7 cellular contexts compared by ENCODE assay signal in the genomic region with DNA sequence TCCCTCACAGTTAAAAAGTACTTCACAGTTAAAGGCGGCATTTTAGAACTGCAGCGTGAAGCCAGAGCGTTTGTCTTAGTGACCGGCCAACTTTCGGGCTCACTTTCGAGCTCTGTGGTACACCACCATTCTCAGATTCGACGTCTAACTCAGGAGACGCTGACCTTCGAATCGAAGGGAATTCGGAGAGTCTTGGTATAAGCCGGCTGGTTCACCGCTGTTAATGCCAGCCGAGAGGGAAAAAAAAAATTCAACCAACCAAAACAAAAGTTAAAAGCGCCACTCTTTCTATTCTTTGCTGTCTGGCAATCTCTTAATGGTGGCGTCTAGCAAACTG. TPM values are rescaled to one million over a fixed set of nuclear protein-coding genes. Genes with fewer than 3 reads are reported as not detected.
DNase-seq lines count a peak whose midpoint lies in the region; ATAC-seq, FAIRE-seq and TF ChIP-seq lines count a peak whose summit lies in the region.

No MANE protein-coding gene starts in this region.

- no peaks in the 10 kb centered on the region for H3K36me3 Mint-ChIP-seq in natural killer cell treated with Interleukin-12 subunit alpha and Interleukin-12 subunit beta and Interleukin-15 and Interleukin-18, amount 100 ng/mL, for 72 hours

- H3K4me2 ChIP-seq in H1 (ENCODE audit: insufficient read depth in 1 of 2, low read depth in 2 of 2, low read length in 2 of 2) = peak overlapping the region; percentile 72 to 83

- FAIRE-seq in H1 (lab: Jason Lieb, UNC) = no peak

- H3K27ac ChIP-seq in H1 (ENCODE audit: low read depth, low read length) = no peak overlapping the region

- H4K8ac ChIP-seq in H1 (ENCODE audit: extremely low read depth, insufficient read depth, low read length) = no peak overlapping the region

- H4K91ac ChIP-seq in H1 (replicated peaks; ENCODE audit: insufficient read length, low read length) = no peak overlapping the region

- H3K27me3 ChIP-seq in H1 (replicated peaks in 1 of 4; ENCODE audit: control insufficient read depth in 3 of 4, extremely low read depth in 1 of 4, insufficient read depth in 3 of 4, low read length in 3 of 4) = peaks cover 0 to 6% (median 5%) of the 10 kb centered on the region in 4 experiments; a peak in 4 of 7 replicates

- no peak overlapping the region for H3K14ac ChIP-seq in H1 (ENCODE audit: insufficient read length)

- no peaks in the 10 kb centered on the region for H4K20me1 ChIP-seq in H1 (replicated peaks in 1 of 2; ENCODE audit: control insufficient read depth in 1 of 2, insufficient read depth in 2 of 2, low read length in 2 of 2)

- no peak overlapping the region for H3K23ac ChIP-seq in H1 (ENCODE audit: insufficient read length)

- POLR2A ChIA-PET in H1 (lab: Charles Lee; ENCODE audit: partially characterized antibody) = interaction anchor here (0.7 to 1.6 kb wide), 11 partner anchors 13 to 260 kb away, joined by 3 read pairs; no protein-coding TSS in a partner anchor

- H2AK5ac ChIP-seq in H1 (ENCODE audit: low read depth, low read length) = no peak overlapping the region

- CTCF ChIA-PET in H1 (lab: Charles Lee; ENCODE audit: partially characterized antibody) = interaction anchor here (1.5 kb wide), 1 partner anchor 241 kb away, joined by 4 read pairs; no protein-coding TSS in a partner anchor

- H4K5ac ChIP-seq in H1 (ENCODE audit: insufficient read length, low read depth, low read length) = no peak overlapping the region

- H3K4me3 Mint-ChIP-seq in natural killer cell treated with Interleukin-12 subunit alpha and Interleukin-12 subunit beta and Interleukin-15 and Interleukin-18, amount 100 ng/mL, for 72 hours = peak overlapping the region; percentile 94

- H3K9me3 Mint-ChIP-seq in natural killer cell treated with Interleukin-12 subunit alpha and Interleukin-12 subunit beta and Interleukin-15 and Interleukin-18, amount 100 ng/mL, for 72 hours = no peaks in the 10 kb centered on the region

- no peak overlapping the region for H2BK12ac ChIP-seq in H1 (ENCODE audit: low read depth, low read length)

- peak overlapping the region; percentile 59 to 86 for H3K27ac Mint-ChIP-seq in natural killer cell treated with Interleukin-12 subunit alpha and Interleukin-12 subunit beta and Interleukin-15 and Interleukin-18, amount 100 ng/mL, for 72 hours

- no peaks in the 10 kb centered on the region for H3K9me3 ChIP-seq in H1 (ENCODE audit: insufficient read depth in 2 of 2, low read depth in 1 of 2, low read length in 1 of 2)

- ATAC-seq in GM18508 (IDR thresholded peaks at IDR 0.05; ENCODE audit: insufficient read depth, unreplicated experiment) (peak; percentile 33), GM21737 (IDR thresholded peaks at IDR 0.05; ENCODE audit: unreplicated experiment) (peak; percentile 45)
- peak; percentile 2 to 6 for ATAC-seq in natural killer cell treated with Interleukin-12 subunit alpha and Interleukin-12 subunit beta and Interleukin-15 and Interleukin-18, amount 100 ng/mL, for 72 hours

- no peak overlapping the region for H2BK15ac ChIP-seq in H1 (ENCODE audit: low read length)

- H2AFZ ChIP-seq in H1 (ENCODE audit: low read length) = peak overlapping the region; percentile 93

- H3K79me1 ChIP-seq in H1 (ENCODE audit: low read depth, low read length) = no peaks in the 10 kb centered on the region

- no peaks in the 10 kb centered on the region for H3K36me3 ChIP-seq in H1 (ENCODE audit: control insufficient read depth in 2 of 4, insufficient read depth in 4 of 4, low read length in 3 of 4)

- H3K4me3 ChIP-seq in LNCaP clone FGC (ENCODE audit: low read depth, low read length) = peak overlapping the region; percentile 68
- peak overlapping the region; percentile 67 to 83 (median 71) for H3K4me3 ChIP-seq in H1 (ENCODE audit: extremely low read depth in 1 of 4, insufficient read depth in 2 of 4, low read depth in 3 of 4, low read length in 4 of 4)

- no peak for TF ChIP-seq EP300 in H1 (IDR thresholded peaks at IDR 0.05; ENCODE audit: borderline replicate concordance in 1 of 2, low read depth in 2 of 2, low read length in 2 of 2)

- TF ChIP-seq CTCF in LNCaP clone FGC (IDR thresholded peaks at IDR 0.05; ENCODE audit: control insufficient read depth, extremely low read depth, insufficient read depth) (no peak), H1 (IDR thresholded peaks at IDR 0.05; ENCODE audit: control extremely low read depth in 1 of 3, insufficient read depth in 1 of 3, low read depth in 1 of 3, low read length in 3 of 3) (no peak)

- no peak overlapping the region for H3K4ac ChIP-seq in H1 (replicated peaks; ENCODE audit: insufficient read length, low read depth, low read length)

- WGBS in H1 (ENCODE audit: extremely low coverage in 1 of 2, insufficient coverage in 1 of 2, insufficient read length in 1 of 2, insufficient replicate concordance in 2 of 2, low coverage in 1 of 2, low lambda C conversion rate in 2 of 2, missing lambda C conversion rate in 1 of 2), 2 experiments = 8% methylated on average over 17 of the region's 17 CpGs; no CpG with 5 or more reads in 1 of the 2 experiments

- DNase-seq in LNCaP clone FGC (ENCODE audit: low read depth) (no peak), H1 (ENCODE audit: low read depth in 1 of 2, low spot score in 2 of 2) (no peak), SW 1271 (lab: John Stamatoyannopoulos, UW) (no peak), activated gamma-delta T cell treated with Interleukin-2 at 50 U/mL for 16 hours (no peak)
- DNase-seq in natural killer cell treated with Interleukin-12 subunit alpha and Interleukin-12 subunit beta and Interleukin-15 and Interleukin-18, amount 100 ng/mL, for 72 hours (ENCODE audit: low spot score) = no peak

- peaks cover 0 to 10% (median 3%) of the 10 kb centered on the region in 4 experiments; a peak in 4 of 7 replicates for H3K4me1 ChIP-seq in H1 (replicated peaks in 1 of 4; ENCODE audit: control insufficient read depth in 3 of 4, insufficient read depth in 4 of 4, low read length in 3 of 4)

- H3K56ac ChIP-seq in H1 (replicated peaks; ENCODE audit: insufficient read length, low read depth, low read length) = no peak overlapping the region

- TF ChIP-seq RAD21 in H1 (IDR thresholded peaks at IDR 0.05 in 1 of 2, conservative IDR thresholded peaks at IDR 0.05 in 1 of 2; ENCODE audit: low read depth in 2 of 2, low read length in 2 of 2) = no peak

- H2BK5ac ChIP-seq in H1 (ENCODE audit: low read depth, low read length) = 0 out of 2 replicates have a peak overlapping the region, but pooled peaks have one; percentile 22

- no peak overlapping the region for H2BK120ac ChIP-seq in H1 (replicated peaks; ENCODE audit: low read depth, low read length)

- H3K9ac ChIP-seq in H1 (replicated peaks in 1 of 4; ENCODE audit: extremely low read depth in 1 of 4, low read depth in 3 of 4, low read length in 3 of 4) = peak overlapping the region; percentile 49 to 77 (median 72)

- H3K27me3 Mint-ChIP-seq in natural killer cell treated with Interleukin-12 subunit alpha and Interleukin-12 subunit beta and Interleukin-15 and Interleukin-18, amount 100 ng/mL, for 72 hours = peaks cover 8% of the 10 kb centered on the region in 2 donors

- H3K79me2 ChIP-seq in H1 (ENCODE audit: control insufficient read depth in 1 of 2, insufficient read depth in 2 of 2, low read length in 2 of 2) = peaks cover 0 to 4% of the 10 kb centered on the region in 2 experiments; a peak in 1 of 4 replicates

- TF ChIP-seq POLR2A in H1 (IDR thresholded peaks at IDR 0.05; ENCODE audit: control extremely low read depth in 1 of 2, low read depth in 2 of 2, low read length in 2 of 2) = no peak

- H2BK20ac ChIP-seq in H1 (ENCODE audit: low read length) = no peak overlapping the region

- peaks cover 4% of the 10 kb centered on the region for H3K23me2 ChIP-seq in H1 (ENCODE audit: low read depth, low read length)

- peak overlapping the region; percentile 62 for H3K18ac ChIP-seq in H1 (ENCODE audit: extremely low read depth, low read length)

- H3K4me1 Mint-ChIP-seq in natural killer cell treated with Interleukin-12 subunit alpha and Interleukin-12 subunit beta and Interleukin-15 and Interleukin-18, amount 100 ng/mL, for 72 hours (ENCODE audit: low read depth in 2 of 2) = peaks cover 17 to 23% of the 10 kb centered on the region in 2 donors

TF ChIP-seq in H1, 55 proteins besides CTCF, POLR2A, EP300 and RAD21:
- TF ChIP-seq SIN3A (conservative IDR thresholded peaks at IDR 0.05 in 1 of 2, IDR thresholded peaks at IDR 0.05 in 1 of 2; ENCODE audit: low read depth in 1 of 2, low read length in 2 of 2) = peak in 1 of 2 experiments; percentile 5; a peak in 1 of 4 replicates
- TF ChIP-seq YY1 (IDR thresholded peaks at IDR 0.05; ENCODE audit: low read depth, low read length) = 0 out of 2 replicates have a peak, but pooled peaks have one; percentile 18
- TF ChIP-seq CTBP2 (IDR thresholded peaks at IDR 0.05; ENCODE audit: borderline replicate concordance, insufficient read depth, insufficient read length, low read length) = no peak

RNA-seq across cellular contexts. Expression of gene SNX24, which starts 0.5 kb away (rescaled TPM):
- 14.3 and 16.0 TPM in 2 replicates for total RNA-seq in H1 (2021; fragmentation: NEBNext Ultra II Directional; extraction: Animal tissue kit (Norgen Biotek cat#: 25700))
- 4.8 and 7.3 TPM in 2 replicates for polyA plus RNA-seq in H1 (2011; rRNA removed)
- 8.1 TPM for polyA plus RNA-seq in H1 (2011; cell fraction: cytosol; rRNA removed)
- 7.7 TPM for polyA plus RNA-seq in H1 (2011; cell fraction: nucleus; rRNA removed)
- polyA plus RNA-seq in H1 (2012, experiment 1 of 2) = 9.7 to 16.3 TPM (median 11.0 TPM) in 4 replicates
- polyA plus RNA-seq in H1 (2012, experiment 2 of 2) = 8.2 TPM
- 19.2 TPM for polyA plus RNA-seq in H1 (2013, experiment 1 of 2)
- 19.0 TPM for polyA plus RNA-seq in H1 (2013, experiment 2 of 2)
- polyA minus RNA-seq in H1 (2011; rRNA and poly(A)+ RNA removed) = 7.0 and 9.5 TPM in 2 replicates
- 7.6 TPM for polyA minus RNA-seq in H1 (2011; cell fraction: cytosol; rRNA and poly(A)+ RNA removed)
- polyA minus RNA-seq in H1 (2011; cell fraction: nucleus; rRNA and poly(A)+ RNA removed) = 7.1 TPM
- total RNA-seq in natural killer cell treated with Interleukin-12 subunit alpha and Interleukin-12 subunit beta and Interleukin-15 and Interleukin-18, amount 100 ng/mL, for 72 hours = 1 to 10 TPM; 3.8 to 4.7 TPM
